In the genomic region with DNA sequence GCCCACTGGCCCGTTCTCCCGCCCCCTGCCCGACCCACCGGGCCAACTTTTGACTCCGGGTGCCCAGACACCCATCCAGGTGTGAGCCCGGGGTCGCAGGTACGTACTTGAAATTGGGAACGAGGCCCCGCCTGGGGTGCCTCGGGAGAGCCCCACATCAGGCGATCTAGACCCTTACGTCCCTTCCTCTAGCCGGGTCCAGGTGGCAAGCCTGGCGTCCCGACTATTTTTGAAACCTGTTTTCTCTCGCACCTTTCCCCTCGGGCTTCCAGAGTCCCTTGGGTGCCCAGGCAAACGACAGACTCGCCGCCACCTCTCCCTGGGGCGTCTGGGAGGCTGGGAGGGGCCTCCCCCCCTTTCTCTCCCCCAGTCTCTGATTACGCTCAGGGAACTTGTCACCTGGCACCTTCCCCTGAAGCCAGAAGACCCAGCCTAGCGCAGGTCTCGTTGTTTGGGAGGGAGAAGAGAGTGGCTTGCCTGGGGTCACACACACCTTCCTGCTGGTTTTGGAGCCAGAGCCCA, we compare ENCODE assay signal across 8 cellular contexts. TPM values are rescaled to one million over a fixed set of nuclear protein-coding genes. Genes with fewer than 3 reads are reported as not detected.
DNase-seq lines count a peak whose midpoint lies in the region; ATAC-seq, FAIRE-seq and TF ChIP-seq lines count a peak whose summit lies in the region.

No MANE protein-coding gene starts in this region.

- FAIRE-seq in kidney (lab: Jason Lieb, UNC) = no peak

- H3K4me1 ChIP-seq in kidney (ENCODE audit: control insufficient read depth in 1 of 2, insufficient read depth in 1 of 2, low read depth in 1 of 2, low read length in 2 of 2) (peaks cover 12 to 23% of the 10 kb centered on the region in 2 donors), thoracic aorta (ENCODE audit: control insufficient read depth in 1 of 2, low read depth in 2 of 2) (peaks cover 30 to 53% of the 10 kb centered on the region in 2 donors)

- no peaks in the 10 kb centered on the region for H3K36me3 Mint-ChIP-seq in activated CD4-positive, alpha-beta T cell treated with anti-CD3 and anti-CD28 coated beads, Interleukin-2, amount 10 ng/mL, durations not matched to agents 24 days and 14 days (ENCODE audit: low read depth)

- H3K4me3 ChIP-seq in kidney (ENCODE audit: low read length in 2 of 2) = peak overlapping the region; percentile 63 to 73
- peak overlapping the region; percentile 81 for H3K4me3 ChIP-seq in thoracic aorta

- peak overlapping the region; percentile 49 to 65 for H3K9ac ChIP-seq in kidney (ENCODE audit: low read length in 2 of 2)

- H3K36me3 ChIP-seq in kidney (ENCODE audit: control insufficient read depth in 1 of 2, insufficient read depth in 2 of 2, low read length in 2 of 2) (no peaks in the 10 kb centered on the region), thoracic aorta (no peaks in the 10 kb centered on the region)

- no peak for ATAC-seq in thoracic aorta (ENCODE audit: insufficient number of reproducible peaks, low FRiP score, low read depth)
- ATAC-seq in GM21360 (IDR thresholded peaks at IDR 0.05; ENCODE audit: unreplicated experiment) = no peak
- ATAC-seq in GM18502 (IDR thresholded peaks at IDR 0.05; ENCODE audit: poor library complexity, unreplicated experiment) = no peak
- no peak for ATAC-seq in GM18517 (IDR thresholded peaks at IDR 0.05; ENCODE audit: unreplicated experiment)

- no peak for DNase-seq in activated CD4-positive, alpha-beta T cell treated with anti-CD3 and anti-CD28 coated beads, Interleukin-2, amount 10 ng/mL, durations not matched to agents 24 days and 14 days
- DNase-seq in activated CD4-positive, alpha-beta T cell treated with anti-CD3 and anti-CD28 coated beads for 48 hours = no peak
- DNase-seq in activated naive CD4-positive, alpha-beta T cell treated with anti-CD3 and anti-CD28 coated beads, Interleukin-2, amount 50 U/mL, for 16 hours = peak; percentile 26
- DNase-seq in kidney = no peak
- DNase-seq in thoracic aorta (ENCODE audit: low spot score) = no peak

- peaks cover 17% of the 10 kb centered on the region for H3K27me3 Mint-ChIP-seq in activated CD4-positive, alpha-beta T cell treated with anti-CD3 and anti-CD28 coated beads, Interleukin-2, amount 10 ng/mL, durations not matched to agents 24 days and 14 days

- H3K4me1 Mint-ChIP-seq in activated CD4-positive, alpha-beta T cell treated with anti-CD3 and anti-CD28 coated beads, Interleukin-2, amount 10 ng/mL, durations not matched to agents 24 days and 14 days = peaks cover 30% of the 10 kb centered on the region

- H3K9me3 Mint-ChIP-seq in activated CD4-positive, alpha-beta T cell treated with anti-CD3 and anti-CD28 coated beads, Interleukin-2, amount 10 ng/mL, durations not matched to agents 24 days and 14 days = no peaks in the 10 kb centered on the region

- H3K9me3 ChIP-seq in kidney (ENCODE audit: control insufficient read depth in 1 of 2, low read length in 2 of 2) (no peaks in the 10 kb centered on the region), thoracic aorta (no peaks in the 10 kb centered on the region)

- no peaks in the 10 kb centered on the region for H3K27me3 ChIP-seq in thoracic aorta (replicated peaks; ENCODE audit: insufficient read depth)

- peak overlapping the region; percentile 37 for H3K27ac Mint-ChIP-seq in activated CD4-positive, alpha-beta T cell treated with anti-CD3 and anti-CD28 coated beads, Interleukin-2, amount 10 ng/mL, durations not matched to agents 24 days and 14 days

- no peak for TF ChIP-seq CTCF in kidney (IDR thresholded peaks at IDR 0.05; ENCODE audit: borderline replicate concordance, extremely low read depth, insufficient read depth)
- TF ChIP-seq CTCF in thoracic aorta (IDR thresholded peaks at IDR 0.05) = no peak

- intact Hi-C loops in activated CD4-positive, alpha-beta T cell treated with anti-CD3 and anti-CD28 coated beads, Interleukin-2, amount 10 ng/mL, durations not matched to agents 24 days and 14 days (cut with micrococcal nuclease) = no loop called here
- intact Hi-C loops in kidney (cut with DNase I) = no loop called here

- peak overlapping the region; percentile 81 for H3K4me3 Mint-ChIP-seq in activated CD4-positive, alpha-beta T cell treated with anti-CD3 and anti-CD28 coated beads, Interleukin-2, amount 10 ng/mL, durations not matched to agents 24 days and 14 days

- H3K27ac ChIP-seq in kidney (ENCODE audit: low read depth in 2 of 2, low read length in 2 of 2) (peak overlapping the region in 1 of 2 donors; percentile 47), thoracic aorta (peak overlapping the region; percentile 92 to 94)

RNA-seq across cellular contexts. Expression of a gene that starts 0.9 kb away (rescaled TPM):
- total RNA-seq in activated CD4-positive, alpha-beta T cell treated with anti-CD3 and anti-CD28 coated beads, Interleukin-2, amount 10 ng/mL, durations not matched to agents 24 days and 14 days = 6.1 TPM in 2 replicates
- 26.2 TPM for total RNA-seq in kidney
- 14.4 TPM for polyA plus RNA-seq in kidney (ENCODE audit: insufficient read depth, low read depth, low replicate concordance)
- total RNA-seq in thoracic aorta = 10 to 100 TPM; 35.2 to 55.2 TPM
